20 cellular contexts compared by ENCODE assay signal in the genomic region with DNA sequence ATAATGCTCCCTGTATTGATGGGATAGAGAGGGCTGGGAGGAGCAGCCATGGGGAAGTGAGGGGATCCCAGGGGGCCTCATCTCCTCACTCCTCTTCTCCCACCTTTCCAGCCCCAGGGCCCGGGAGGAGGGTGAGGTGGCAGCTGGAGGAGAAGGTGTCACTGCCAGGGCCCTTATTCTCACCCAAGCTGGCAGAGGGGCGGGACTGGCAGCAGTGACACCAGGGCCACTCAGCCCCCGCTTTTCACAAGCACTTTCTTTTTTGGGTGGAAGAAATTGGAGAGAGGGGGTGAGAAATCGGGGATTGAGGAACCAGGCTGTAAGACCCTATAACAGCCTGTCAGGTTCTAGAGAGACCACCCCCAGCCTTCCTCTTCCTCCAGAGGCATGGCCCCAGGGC. TPM values are rescaled to one million over a fixed set of nuclear protein-coding genes. Genes with fewer than 3 reads are reported as not detected.
DNase-seq lines count a peak whose midpoint lies in the region; ATAC-seq and TF ChIP-seq lines count a peak whose summit lies in the region.
"Had no signal": no experiment of that assay in that cellular context is flagged by ENCODE, and none has a peak within 500 bp of the region (broad histone marks: within the 10 kb centered on the region; RNA-seq: fewer than 3 reads in every experiment).

No MANE protein-coding gene starts in this region.

- DNase-seq in activated effector memory CD4-positive, alpha-beta T cell treated with anti-CD3 and anti-CD28 coated beads, Interleukin-2, amount 50 U/mL, for 16 hours = peak; percentile 43
- no peak for DNase-seq in activated effector memory CD4-positive, alpha-beta T cell treated with Interleukin-2 at 50 U/mL for 16 hours
- DNase-seq in activated CD8-positive, alpha-beta T cell treated with anti-CD3 and anti-CD28 coated beads, Interleukin-2, amount 10 ng/mL, durations not matched to agents 7 days and 5 days = no peak
- DNase-seq in coronary artery (ENCODE audit: low spot score) = peak; percentile 55
- DNase-seq in C1 segment of cervical spinal cord (lab: John Stamatoyannopoulos, UW) = no peak
- no peak for DNase-seq in hepatic stellate cell (ENCODE audit: low spot score)
- DNase-seq in T-helper 17 cell = no peak
- DNase-seq: central memory CD4-positive, alpha-beta T cell; erythroblast; foreskin fibroblast; HFFc6; MV-4-11; NCI-H1694 treated with DMSO at 0.1 percent for 48 hours; nephron progenitor cell; right lobe of liver; SHP77 had no signal

- peaks cover 1% of the 10 kb centered on the region for H3K36me3 Mint-ChIP-seq in activated CD8-positive, alpha-beta T cell treated with anti-CD3 and anti-CD28 coated beads, Interleukin-2, amount 10 ng/mL, durations not matched to agents 7 days and 5 days (ENCODE audit: low read depth)
- peaks cover 12% of the 10 kb centered on the region for H3K36me3 Mint-ChIP-seq in stimulated activated naive CD8-positive, alpha-beta T cell treated with anti-CD3 and anti-CD28 coated beads, Interleukin-15, Interleukin-2, amounts not matched to agents 100 ng/mL and 50 ng/mL, for 24 hours (ENCODE audit: low read depth)
- peaks cover 2% of the 10 kb centered on the region for H3K36me3 Mint-ChIP-seq in T-helper 17 cell (ENCODE audit: low read depth)

- H3K27ac ChIP-seq in coronary artery = no peak overlapping the region
- H3K27ac ChIP-seq: left lung, parathyroid adenoma, right lobe of liver had no signal

- H3K9me3 ChIP-seq in T-helper 17 cell (ENCODE audit: control insufficient read depth, low read length, poor library complexity, severe bottlenecking) = no peaks in the 10 kb centered on the region
- H3K9me3 ChIP-seq: left lung, right lobe of liver had no signal

- H3K27ac Mint-ChIP-seq in activated CD8-positive, alpha-beta T cell treated with anti-CD3 and anti-CD28 coated beads, Interleukin-2, amount 10 ng/mL, durations not matched to agents 7 days and 5 days = peak overlapping the region; percentile 31
- peak overlapping the region; percentile 70 for H3K27ac Mint-ChIP-seq in stimulated activated naive CD8-positive, alpha-beta T cell treated with anti-CD3 and anti-CD28 coated beads, Interleukin-15, Interleukin-2, amounts not matched to agents 100 ng/mL and 50 ng/mL, for 24 hours
- no peak overlapping the region for H3K27ac Mint-ChIP-seq in T-helper 17 cell
- H3K27ac Mint-ChIP-seq: HFFc6, nephron progenitor cell had no signal

- peaks cover 86% of the 10 kb centered on the region for H3K4me1 Mint-ChIP-seq in activated CD8-positive, alpha-beta T cell treated with anti-CD3 and anti-CD28 coated beads, Interleukin-2, amount 10 ng/mL, durations not matched to agents 7 days and 5 days (ENCODE audit: low read depth)
- peaks cover 77% of the 10 kb centered on the region for H3K4me1 Mint-ChIP-seq in stimulated activated naive CD8-positive, alpha-beta T cell treated with anti-CD3 and anti-CD28 coated beads, Interleukin-15, Interleukin-2, amounts not matched to agents 100 ng/mL and 50 ng/mL, for 24 hours (ENCODE audit: low read depth)
- H3K4me1 Mint-ChIP-seq in T-helper 17 cell = peaks cover 36% of the 10 kb centered on the region

- no peaks in the 10 kb centered on the region for H3K27me3 Mint-ChIP-seq in activated CD8-positive, alpha-beta T cell treated with anti-CD3 and anti-CD28 coated beads, Interleukin-2, amount 10 ng/mL, durations not matched to agents 7 days and 5 days (ENCODE audit: low read depth)
- H3K27me3 Mint-ChIP-seq in stimulated activated naive CD8-positive, alpha-beta T cell treated with anti-CD3 and anti-CD28 coated beads, Interleukin-15, Interleukin-2, amounts not matched to agents 100 ng/mL and 50 ng/mL, for 24 hours = no peaks in the 10 kb centered on the region
- H3K27me3 Mint-ChIP-seq in T-helper 17 cell = peaks cover 20% of the 10 kb centered on the region

- no peak overlapping the region for H3K4me3 Mint-ChIP-seq in activated CD8-positive, alpha-beta T cell treated with anti-CD3 and anti-CD28 coated beads, Interleukin-2, amount 10 ng/mL, durations not matched to agents 7 days and 5 days
- H3K4me3 Mint-ChIP-seq in stimulated activated naive CD8-positive, alpha-beta T cell treated with anti-CD3 and anti-CD28 coated beads, Interleukin-15, Interleukin-2, amounts not matched to agents 100 ng/mL and 50 ng/mL, for 24 hours = no peak overlapping the region
- H3K4me3 Mint-ChIP-seq in T-helper 17 cell = no peak overlapping the region
- H3K4me3 Mint-ChIP-seq: HFFc6, nephron progenitor cell had no signal

- no peak overlapping the region for H3K4me3 ChIP-seq in coronary artery
- H3K4me3 ChIP-seq: left lung, right lobe of liver had no signal

- no peaks in the 10 kb centered on the region for H3K9me3 Mint-ChIP-seq in activated CD8-positive, alpha-beta T cell treated with anti-CD3 and anti-CD28 coated beads, Interleukin-2, amount 10 ng/mL, durations not matched to agents 7 days and 5 days (ENCODE audit: insufficient read depth)
- no peaks in the 10 kb centered on the region for H3K9me3 Mint-ChIP-seq in stimulated activated naive CD8-positive, alpha-beta T cell treated with anti-CD3 and anti-CD28 coated beads, Interleukin-15, Interleukin-2, amounts not matched to agents 100 ng/mL and 50 ng/mL, for 24 hours
- H3K9me3 Mint-ChIP-seq: HFFc6, nephron progenitor cell had no signal

- no peak for TF ChIP-seq CTCF in coronary artery (IDR thresholded peaks at IDR 0.05)

- CTCF ChIA-PET in activated CD8-positive, alpha-beta T cell treated with anti-CD3 and anti-CD28 coated beads, Interleukin-2, amount 10 ng/mL, durations not matched to agents 7 days and 5 days (lab: Charles Lee) = interaction anchor here (1.0 to 24.5 kb wide), 6 partner anchors 9 to 80 kb away, joined by 3 to 474 read pairs (median 10); no protein-coding TSS in a partner anchor

- POLR2A ChIA-PET in activated CD8-positive, alpha-beta T cell treated with anti-CD3 and anti-CD28 coated beads, Interleukin-2, amount 10 ng/mL, durations not matched to agents 7 days and 5 days (lab: Charles Lee) = interaction anchor here (0.6 to 3.9 kb wide), 5 partner anchors 10 to 330 kb away, joined by 3 to 34 read pairs (median 9); no protein-coding TSS in a partner anchor

- no peak for ATAC-seq in activated CD8-positive, alpha-beta T cell treated with anti-CD3 and anti-CD28 coated beads, Interleukin-2, amount 10 ng/mL, durations not matched to agents 7 days and 5 days
- ATAC-seq in T-helper 17 cell = no peak
- ATAC-seq: left lung, right lobe of liver had no signal

RNA-seq across cellular contexts. Expression of a gene that starts 2.4 kb away (rescaled TPM):
- 10 to 100 TPM; 27.4 to 27.5 TPM for total RNA-seq in activated CD8-positive, alpha-beta T cell treated with anti-CD3 and anti-CD28 coated beads, Interleukin-2, amount 10 ng/mL, durations not matched to agents 7 days and 5 days
- 1 to 10 TPM; 7.9 to 8.8 TPM for total RNA-seq in T-helper 17 cell
- total RNA-seq: HFFc6, OCI-LY7 had no signal

RNA-seq across cellular contexts. Expression of a gene that starts 36.7 kb away (rescaled TPM):
- total RNA-seq in activated CD8-positive, alpha-beta T cell treated with anti-CD3 and anti-CD28 coated beads, Interleukin-2, amount 10 ng/mL, durations not matched to agents 7 days and 5 days = 1 to 10 TPM; 2.4 to 3.7 TPM
- total RNA-seq in T-helper 17 cell = 1 to 10 TPM; 2.4 to 2.6 TPM

Comparison
In these comparisons a context has a peak if more than half of its experiments do, and no peak if none do; other contexts are left out.
1. DNase-seq: peak in activated effector memory CD4-positive, alpha-beta T cell treated with anti-CD3 and anti-CD28 coated beads, Interleukin-2, amount 50 U/mL, for 16 hours (single experiment) and coronary artery (single experiment); none in activated effector memory CD4-positive, alpha-beta T cell treated with Interleukin-2 at 50 U/mL for 16 hours (single experiment), activated CD8-positive, alpha-beta T cell treated with anti-CD3 and anti-CD28 coated beads, Interleukin-2, amount 10 ng/mL, durations not matched to agents 7 days and 5 days (single experiment), C1 segment of cervical spinal cord (0 of 14), hepatic stellate cell (single experiment) and T-helper 17 cell (0 of 3).